In genomic region chr7:67302113-67303039, GRCh38 we compare ENCODE assay signal across 1 cellular context.
TF ChIP-seq lines count a peak whose summit lies in the region.

No MANE protein-coding gene starts in this region.

TF ChIP-seq in HepG2, 621 proteins besides CTCF, POLR2A, EP300 and RAD21 (continued from another document and continues in another):
- TF ChIP-seq TFDP1 (CRISPR knock-in tag; IDR thresholded peaks at IDR 0.05; ENCODE audit: borderline replicate concordance) (0 out of 2 replicates have a peak, but pooled peaks have one; percentile 17), ZNF784 (CRISPR knock-in tag; IDR thresholded peaks at IDR 0.05; ENCODE audit: borderline replicate concordance) (no peak; the same call in 1 of the 2 replicates), GABPB1 (CRISPR knock-in tag; IDR thresholded peaks at IDR 0.05) (peak; percentile 88), SNRNP70 (IDR thresholded peaks at IDR 0.05; ENCODE audit: low read depth, low read length) (no peak), ZNF460 (CRISPR knock-in tag; IDR thresholded peaks at IDR 0.05; ENCODE audit: borderline replicate concordance) (no peak; the same call in 1 of the 2 replicates), E2F2 (CRISPR knock-in tag; IDR thresholded peaks at IDR 0.05; ENCODE audit: borderline replicate concordance) (no peak), HBP1 (CRISPR knock-in tag; IDR thresholded peaks at IDR 0.05; ENCODE audit: low read depth) (no peak), TFDP2 (CRISPR knock-in tag; IDR thresholded peaks at IDR 0.05) (peak; percentile 58; the same call in 1 of the 2 replicates), NFRKB (IDR thresholded peaks at IDR 0.05) (no peak), ZNF839 (CRISPR knock-in tag; IDR thresholded peaks at IDR 0.05; ENCODE audit: borderline replicate concordance) (no peak), ZMYM3 (CRISPR knock-in tag; IDR thresholded peaks at IDR 0.05) (no peak), ZNF557 (CRISPR knock-in tag; IDR thresholded peaks at IDR 0.05) (0 out of 2 replicates have a peak, but pooled peaks have one; percentile 12), PCBP1 (IDR thresholded peaks at IDR 0.05; ENCODE audit: borderline replicate concordance, low read depth, low read length) (no peak), SP4 (CRISPR knock-in tag; IDR thresholded peaks at IDR 0.05) (peak; percentile 91; the same call in 1 of the 2 replicates), GLI4 (CRISPR knock-in tag; IDR thresholded peaks at IDR 0.05; ENCODE audit: borderline replicate concordance) (no peak), FOXK2 (IDR thresholded peaks at IDR 0.05) (no peak), NCOR1 (IDR thresholded peaks at IDR 0.05; ENCODE audit: borderline replicate concordance, low read length) (no peak), PAXIP1 (CRISPR knock-in tag; conservative IDR thresholded peaks at IDR 0.05) (peak; percentile 31; the same call in 1 of the 2 replicates), ZNF577 (CRISPR knock-in tag; IDR thresholded peaks at IDR 0.05; ENCODE audit: borderline replicate concordance, low read depth) (no peak), TFAP4 (IDR thresholded peaks at IDR 0.05; ENCODE audit: borderline replicate concordance, low read depth) (no peak), ZNF614 (CRISPR knock-in tag; IDR thresholded peaks at IDR 0.05; ENCODE audit: borderline replicate concordance) (peak; percentile 57; the same call in 1 of the 2 replicates), TP53 (CRISPR knock-in tag; conservative IDR thresholded peaks at IDR 0.05) (no peak), ZBTB34 (CRISPR knock-in tag; IDR thresholded peaks at IDR 0.05) (no peak), FOXM1 (CRISPR knock-in tag; IDR thresholded peaks at IDR 0.05) (no peak), DDIT3 (CRISPR knock-in tag; IDR thresholded peaks at IDR 0.05) (no peak), ZNF562 (CRISPR knock-in tag; IDR thresholded peaks at IDR 0.05; ENCODE audit: borderline replicate concordance) (no peak), POLR2AphosphoS2 (IDR thresholded peaks at IDR 0.05; ENCODE audit: low read depth, low read length) (no peak), HNRNPLL (IDR thresholded peaks at IDR 0.05; ENCODE audit: low read depth, low read length, poor library complexity, severe bottlenecking) (peak; percentile 59), RARA (CRISPR knock-in tag; IDR thresholded peaks at IDR 0.05) (no peak; the same call in none of the 2 replicates), HNF4G (IDR thresholded peaks at IDR 0.05; ENCODE audit: borderline replicate concordance, low read depth, low read length) (no peak), HNF4G (CRISPR knock-in tag; IDR thresholded peaks at IDR 0.05; ENCODE audit: borderline replicate concordance, low read depth) (no peak), ATF7-NPFF (CRISPR knock-in tag; IDR thresholded peaks at IDR 0.05; ENCODE audit: low read depth) (peak; percentile 55; the same call in 1 of the 2 replicates), ZNF563 (CRISPR knock-in tag; IDR thresholded peaks at IDR 0.05) (no peak), KAT8 (CRISPR knock-in tag; IDR thresholded peaks at IDR 0.05) (peak; percentile 91), HOMEZ (CRISPR knock-in tag; IDR thresholded peaks at IDR 0.05; ENCODE audit: low read depth) (peak; percentile 38; the same call in 1 of the 2 replicates), UBTF (CRISPR knock-in tag; IDR thresholded peaks at IDR 0.05) (peak; percentile 77), ZBTB21 (CRISPR knock-in tag; IDR thresholded peaks at IDR 0.05) (peak; percentile 88), RNF219 (CRISPR knock-in tag; IDR thresholded peaks at IDR 0.05) (peak; percentile 30; the same call in 1 of the 2 replicates), ZKSCAN5 (CRISPR knock-in tag; IDR thresholded peaks at IDR 0.05) (no peak), FOSL2 (CRISPR knock-in tag; IDR thresholded peaks at IDR 0.05) (no peak), MAFF (IDR thresholded peaks at IDR 0.05; ENCODE audit: low read depth, low read length) (no peak), ZBTB20 (CRISPR knock-in tag; IDR thresholded peaks at IDR 0.05; ENCODE audit: borderline replicate concordance, low read depth) (no peak), ZNF556 (CRISPR knock-in tag; IDR thresholded peaks at IDR 0.05; ENCODE audit: borderline replicate concordance) (peak; percentile 83; the same call in 1 of the 2 replicates), ZNF816 (CRISPR knock-in tag; IDR thresholded peaks at IDR 0.05; ENCODE audit: borderline replicate concordance) (no peak), ELF1 (CRISPR knock-in tag; IDR thresholded peaks at IDR 0.05) (peak; percentile 78), CBX1 (IDR thresholded peaks at IDR 0.05; ENCODE audit: low read depth) (no peak)
